In the genomic region with DNA sequence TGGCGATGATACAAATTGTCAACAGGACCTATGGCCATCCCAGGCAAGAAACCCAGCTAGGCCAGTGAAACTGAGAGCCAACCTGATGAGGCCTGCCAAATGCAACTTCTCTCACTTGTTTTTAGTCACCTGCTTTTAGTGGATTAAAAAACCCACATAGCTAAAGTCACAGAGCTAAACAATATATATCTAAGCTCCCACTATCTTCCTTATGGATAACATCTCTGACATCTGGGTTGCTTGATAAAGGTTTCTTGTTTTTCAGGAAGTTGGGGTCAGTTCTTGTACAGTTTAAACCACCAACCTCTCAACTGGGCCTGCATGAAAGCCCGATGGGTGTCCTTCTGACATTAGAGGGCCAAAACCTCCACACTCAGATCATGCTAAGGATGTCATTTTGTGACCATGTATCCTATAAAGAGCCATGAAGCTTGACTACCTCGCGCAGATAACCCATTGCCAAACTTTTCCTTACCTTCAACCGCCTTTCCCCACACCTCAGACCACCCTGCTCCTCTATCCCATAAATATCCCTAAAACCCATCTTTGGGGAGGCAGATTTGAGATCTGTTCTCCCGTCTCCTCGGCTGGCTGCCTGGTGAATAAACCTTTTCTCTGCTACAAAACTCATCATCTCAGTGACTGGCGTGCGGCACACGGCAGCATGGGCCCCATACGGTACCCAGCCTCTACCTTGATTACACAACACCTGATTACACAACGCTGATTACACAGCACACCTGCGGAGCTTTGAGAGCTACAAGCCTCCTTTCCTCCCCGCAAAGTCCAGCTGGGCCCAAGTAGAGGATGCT, we compare ENCODE assay signal across 7 cellular contexts. TPM values are rescaled to one million over a fixed set of nuclear protein-coding genes. Genes with fewer than 3 reads are reported as not detected.
A peak's percentile ranks its signal among the peaks of the same experiment; 100 is the strongest.
DNase-seq lines count a peak whose midpoint lies in the region; ATAC-seq and TF ChIP-seq lines count a peak whose summit lies in the region.

No MANE protein-coding gene starts in this region.

- peaks cover 8% of the 10 kb centered on the region for H3K36me3 Mint-ChIP-seq in activated B cell treated with CpG ODN at 0.5 μM for 24 hours (ENCODE audit: low read depth)

- H3K4me3 ChIP-seq in left ventricle myocardium inferior (peak overlapping the region; percentile 88), skeletal muscle tissue (ENCODE audit: low read length in 3 of 3) (peak overlapping the region; percentile 88 to 96 (median 94))

- H3K4me1 Mint-ChIP-seq in activated B cell treated with CpG ODN at 0.5 μM for 24 hours, result peaks cover 34% of the 10 kb centered on the region

- no peaks in the 10 kb centered on the region for H3K9me3 Mint-ChIP-seq in activated B cell treated with CpG ODN at 0.5 μM for 24 hours

- H3K27ac Mint-ChIP-seq in activated B cell treated with CpG ODN at 0.5 μM for 24 hours, result peak overlapping the region; percentile 79

- DNase-seq in activated B cell treated with CpG ODN at 0.5 μM for 24 hours (no peak), left ventricle myocardium inferior (no peak), T-helper 9 cell (no peak)

- H3K27ac ChIP-seq in left ventricle myocardium inferior (replicated peaks) (peak overlapping the region; percentile 97), skeletal muscle tissue (ENCODE audit: low read depth, low read length) (peak overlapping the region; percentile 96)

- TF ChIP-seq CTCF in activated B cell treated with CpG ODN at 0.5 μM for 24 hours (IDR thresholded peaks at IDR 0.05) (no peak), left ventricle myocardium inferior (IDR thresholded peaks at IDR 0.05; ENCODE audit: borderline replicate concordance) (no peak)

- H3K27me3 Mint-ChIP-seq in activated B cell treated with CpG ODN at 0.5 μM for 24 hours, result no peaks in the 10 kb centered on the region

- ATAC-seq in GM18868 (IDR thresholded peaks at IDR 0.05; ENCODE audit: unreplicated experiment) (peak; percentile 2), HG03571 (IDR thresholded peaks at IDR 0.05; ENCODE audit: unreplicated experiment) (peak; percentile 21), activated B cell treated with CpG ODN at 0.5 μM for 24 hours (ENCODE audit: low read depth) (no peak), HG03039 (IDR thresholded peaks at IDR 0.05; ENCODE audit: unreplicated experiment) (no peak)

- peak overlapping the region; percentile 78 to 97 (median 97) for H3K9ac ChIP-seq in skeletal muscle tissue (ENCODE audit: low read depth in 1 of 3, low read length in 3 of 3)

- H3K9me3 ChIP-seq in left ventricle myocardium inferior (replicated peaks) (no peaks in the 10 kb centered on the region), skeletal muscle tissue (ENCODE audit: control insufficient read depth in 3 of 3, low read length in 3 of 3) (no peaks in the 10 kb centered on the region)

- CTCF ChIA-PET in activated B cell treated with CpG ODN at 0.5 μM for 24 hours (lab: Charles Lee), result interaction anchor here (1.5 to 1.7 kb wide), 2 partner anchors 13 to 16 kb away, joined by 4 to 5 read pairs; no protein-coding TSS in a partner anchor

- peak overlapping the region; percentile 91 for H3K4me3 Mint-ChIP-seq in activated B cell treated with CpG ODN at 0.5 μM for 24 hours

- peaks cover 48% of the 10 kb centered on the region for H3K4me1 ChIP-seq in left ventricle myocardium inferior
- H3K4me1 ChIP-seq in skeletal muscle tissue (ENCODE audit: control insufficient read depth in 3 of 3, insufficient read depth in 3 of 3, low read length in 3 of 3), result peaks cover 11 to 21% (median 15%) of the 10 kb centered on the region in 3 donors

- intact Hi-C loops in activated B cell treated with CpG ODN at 0.5 μM for 24 hours (cut with micrococcal nuclease), result loop anchor here (1.0 to 10.0 kb wide), 11 partner anchors 11 to 1535 kb away; partner anchors contain the start of genes AGBL3, AKR1B1, BPGM and CNOT4
- intact Hi-C loops in left ventricle myocardium inferior (cut with micrococcal nuclease), result no loop called here

- H3K36me3 ChIP-seq in left ventricle myocardium inferior (no peaks in the 10 kb centered on the region), skeletal muscle tissue (ENCODE audit: control insufficient read depth in 3 of 3, insufficient read depth in 3 of 3, low read length in 3 of 3) (peaks cover 0 to 2% (median 0%) of the 10 kb centered on the region in 3 donors)

- H3K27me3 ChIP-seq in left ventricle myocardium inferior (ENCODE audit: low read depth) (no peaks in the 10 kb centered on the region), skeletal muscle tissue (ENCODE audit: control insufficient read depth in 3 of 3, insufficient read depth in 3 of 3, low read length in 3 of 3) (no peaks in the 10 kb centered on the region)

- POLR2A ChIA-PET in activated B cell treated with CpG ODN at 0.5 μM for 24 hours (lab: Charles Lee), result interaction anchor here (0.9 to 1.4 kb wide), 2 partner anchors 18 to 315 kb away, joined by 3 to 6 read pairs; partner anchors contain the start of gene MTPN

RNA-seq across cellular contexts. Expression of gene STMP1, which starts 0.8 kb away (rescaled TPM):
- total RNA-seq in activated B cell treated with CpG ODN at 0.5 μM for 24 hours, result 24.2 and 26.2 TPM in 2 replicates
- total RNA-seq in left ventricle myocardium inferior, result 28.2 TPM
- 15.7 TPM for total RNA-seq in skeletal muscle tissue

Comparison
In these comparisons a context has a peak if more than half of its experiments do, and no peak if none do; other contexts are left out.
1. ATAC-seq: peak in GM18868 (single experiment) and HG03571 (single experiment); none in activated B cell treated with CpG ODN at 0.5 μM for 24 hours (single experiment) and HG03039 (single experiment).